ENCODE assay signal across 1 cellular context in the genomic region with DNA sequence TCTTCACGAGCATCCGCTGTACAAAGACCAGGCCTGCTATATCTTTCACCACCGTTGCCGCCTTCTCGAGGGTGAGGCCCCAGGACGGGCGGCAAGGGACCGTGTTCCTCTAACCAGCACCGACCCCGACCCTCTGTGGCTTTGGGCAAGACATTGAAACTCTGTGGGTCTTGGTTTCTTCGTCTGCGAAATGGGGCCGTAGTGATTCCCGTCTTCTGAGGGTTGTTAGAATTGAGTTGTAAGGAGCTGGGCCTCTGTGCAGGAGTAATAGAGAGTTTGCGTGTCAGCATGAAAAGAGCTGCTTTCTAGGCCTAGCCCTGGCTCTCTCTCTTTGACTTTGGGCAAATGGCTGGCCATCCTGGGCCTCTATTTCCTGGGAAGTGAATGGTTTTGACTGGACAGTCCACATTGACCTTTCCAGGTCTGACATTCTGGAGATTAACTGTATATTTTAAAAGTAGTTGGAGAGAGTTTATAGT.
TF ChIP-seq lines count a peak whose summit lies in the region.

No MANE protein-coding gene starts in this region.

TF ChIP-seq in GM23338, 12 proteins besides CTCF, POLR2A, EP300 and RAD21 (continued from another document):
- TF ChIP-seq, protein P1, sequence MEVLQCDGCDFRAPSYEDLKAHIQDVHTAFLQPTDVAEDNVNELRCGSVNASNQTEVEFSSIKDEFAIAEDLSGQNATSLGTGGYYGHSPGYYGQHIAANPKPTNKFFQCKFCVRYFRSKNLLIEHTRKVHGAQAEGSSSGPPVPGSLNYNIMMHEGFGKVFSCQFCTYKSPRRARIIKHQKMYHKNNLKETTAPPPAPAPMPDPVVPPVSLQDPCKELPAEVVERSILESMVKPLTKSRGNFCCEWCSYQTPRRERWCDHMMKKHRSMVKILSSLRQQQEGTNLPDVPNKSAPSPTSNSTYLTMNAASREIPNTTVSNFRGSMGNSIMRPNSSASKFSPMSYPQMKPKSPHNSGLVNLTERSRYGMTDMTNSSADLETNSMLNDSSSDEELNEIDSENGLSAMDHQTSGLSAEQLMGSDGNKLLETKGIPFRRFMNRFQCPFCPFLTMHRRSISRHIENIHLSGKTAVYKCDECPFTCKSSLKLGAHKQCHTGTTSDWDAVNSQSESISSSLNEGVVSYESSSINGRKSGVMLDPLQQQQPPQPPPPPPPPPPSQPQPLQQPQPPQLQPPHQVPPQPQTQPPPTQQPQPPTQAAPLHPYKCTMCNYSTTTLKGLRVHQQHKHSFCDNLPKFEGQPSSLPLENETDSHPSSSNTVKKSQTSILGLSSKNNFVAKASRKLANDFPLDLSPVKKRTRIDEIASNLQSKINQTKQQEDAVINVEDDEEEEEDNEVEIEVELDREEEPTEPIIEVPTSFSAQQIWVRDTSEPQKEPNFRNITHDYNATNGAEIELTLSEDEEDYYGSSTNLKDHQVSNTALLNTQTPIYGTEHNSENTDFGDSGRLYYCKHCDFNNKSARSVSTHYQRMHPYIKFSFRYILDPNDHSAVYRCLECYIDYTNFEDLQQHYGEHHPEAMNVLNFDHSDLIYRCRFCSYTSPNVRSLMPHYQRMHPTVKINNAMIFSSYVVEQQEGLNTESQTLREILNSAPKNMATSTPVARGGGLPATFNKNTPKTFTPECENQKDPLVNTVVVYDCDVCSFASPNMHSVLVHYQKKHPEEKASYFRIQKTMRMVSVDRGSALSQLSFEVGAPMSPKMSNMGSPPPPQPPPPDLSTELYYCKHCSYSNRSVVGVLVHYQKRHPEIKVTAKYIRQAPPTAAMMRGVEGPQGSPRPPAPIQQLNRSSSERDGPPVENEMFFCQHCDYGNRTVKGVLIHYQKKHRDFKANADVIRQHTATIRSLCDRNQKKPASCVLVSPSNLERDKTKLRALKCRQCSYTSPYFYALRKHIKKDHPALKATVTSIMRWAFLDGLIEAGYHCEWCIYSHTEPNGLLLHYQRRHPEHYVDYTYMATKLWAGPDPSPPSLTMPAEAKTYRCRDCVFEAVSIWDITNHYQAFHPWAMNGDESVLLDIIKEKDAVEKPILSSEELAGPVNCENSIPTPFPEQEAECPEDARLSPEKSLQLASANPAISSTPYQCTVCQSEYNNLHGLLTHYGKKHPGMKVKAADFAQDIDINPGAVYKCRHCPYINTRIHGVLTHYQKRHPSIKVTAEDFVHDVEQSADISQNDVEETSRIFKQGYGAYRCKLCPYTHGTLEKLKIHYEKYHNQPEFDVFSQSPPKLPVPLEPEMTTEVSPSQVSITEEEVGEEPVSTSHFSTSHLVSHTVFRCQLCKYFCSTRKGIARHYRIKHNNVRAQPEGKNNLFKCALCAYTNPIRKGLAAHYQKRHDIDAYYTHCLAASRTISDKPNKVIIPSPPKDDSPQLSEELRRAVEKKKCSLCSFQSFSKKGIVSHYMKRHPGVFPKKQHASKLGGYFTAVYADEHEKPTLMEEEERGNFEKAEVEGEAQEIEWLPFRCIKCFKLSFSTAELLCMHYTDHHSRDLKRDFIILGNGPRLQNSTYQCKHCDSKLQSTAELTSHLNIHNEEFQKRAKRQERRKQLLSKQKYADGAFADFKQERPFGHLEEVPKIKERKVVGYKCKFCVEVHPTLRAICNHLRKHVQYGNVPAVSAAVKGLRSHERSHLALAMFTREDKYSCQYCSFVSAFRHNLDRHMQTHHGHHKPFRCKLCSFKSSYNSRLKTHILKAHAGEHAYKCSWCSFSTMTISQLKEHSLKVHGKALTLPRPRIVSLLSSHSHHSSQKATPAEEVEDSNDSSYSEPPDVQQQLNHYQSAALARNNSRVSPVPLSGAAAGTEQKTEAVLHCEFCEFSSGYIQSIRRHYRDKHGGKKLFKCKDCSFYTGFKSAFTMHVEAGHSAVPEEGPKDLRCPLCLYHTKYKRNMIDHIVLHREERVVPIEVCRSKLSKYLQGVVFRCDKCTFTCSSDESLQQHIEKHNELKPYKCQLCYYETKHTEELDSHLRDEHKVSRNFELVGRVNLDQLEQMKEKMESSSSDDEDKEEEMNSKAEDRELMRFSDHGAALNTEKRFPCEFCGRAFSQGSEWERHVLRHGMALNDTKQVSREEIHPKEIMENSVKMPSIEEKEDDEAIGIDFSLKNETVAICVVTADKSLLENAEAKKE (CRISPR knock-in tag; IDR thresholded peaks at IDR 0.05) = no peak
- TF ChIP-seq EZH2 (IDR thresholded peaks at IDR 0.05; ENCODE audit: low read depth, unreplicated experiment) (no peak), JUNB (IDR thresholded peaks at IDR 0.05; ENCODE audit: unreplicated experiment) (no peak), STAT1 (IDR thresholded peaks at IDR 0.05; ENCODE audit: unreplicated experiment) (no peak), ETS1 (IDR thresholded peaks at IDR 0.05) (no peak), EZH2phosphoT487 (IDR thresholded peaks at IDR 0.05; ENCODE audit: unreplicated experiment) (no peak), POLR2AphosphoS5 (IDR thresholded peaks at IDR 0.05; ENCODE audit: low read depth) (no peak), ZNF114 (CRISPR knock-in tag; IDR thresholded peaks at IDR 0.05) (no peak)
